Comparison of ENCODE assay signal across 15 cellular contexts in the genomic region with DNA sequence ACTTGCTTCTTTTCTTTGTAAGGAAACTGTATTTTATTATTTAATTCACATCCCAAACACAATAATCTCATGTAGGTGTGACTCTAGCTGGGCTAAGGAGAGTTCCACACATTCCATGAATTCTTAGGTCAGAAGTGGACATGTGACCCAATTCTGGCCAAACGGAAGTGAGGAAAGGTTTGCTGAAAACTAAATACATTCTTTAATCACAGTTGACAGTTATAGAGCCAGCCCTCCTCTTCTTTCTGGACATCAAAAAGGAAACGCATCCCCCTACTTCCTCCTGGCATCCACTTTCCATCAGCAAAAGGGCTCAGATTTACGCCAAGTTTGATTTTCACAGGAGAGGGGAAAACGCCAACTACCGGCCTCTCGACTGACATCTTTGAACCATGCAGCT.
DNase-seq lines count a peak whose midpoint lies in the region; ATAC-seq and TF ChIP-seq lines count a peak whose summit lies in the region.
"Had no signal": no experiment of that assay in that cellular context is flagged by ENCODE, and none has a peak within 500 bp of the region (broad histone marks: within the 10 kb centered on the region; RNA-seq: fewer than 3 reads in every experiment).

No MANE protein-coding gene starts in this region.

- no peaks in the 10 kb centered on the region for H3K9me3 ChIP-seq in esophagus muscularis mucosa
- H3K9me3 ChIP-seq: HAP-1 had no signal

- no peak overlapping the region for H3K4me2 ChIP-seq in mesendoderm (ENCODE audit: low read length)

- H3K18ac ChIP-seq in mesendoderm (ENCODE audit: low read length): no peak overlapping the region

- no peak overlapping the region for H3K4ac ChIP-seq in mesendoderm (ENCODE audit: low read depth, low read length)

- no peak for TF ChIP-seq EP300 in esophagus muscularis mucosa (IDR thresholded peaks at IDR 0.05)

- no peaks in the 10 kb centered on the region for H3K79me2 ChIP-seq in mesendoderm (ENCODE audit: control insufficient read depth, insufficient read depth, low read length)

- no peak for TF ChIP-seq POLR2A in esophagus muscularis mucosa (IDR thresholded peaks at IDR 0.05; ENCODE audit: low read depth)

- no peaks in the 10 kb centered on the region for H3K36me3 ChIP-seq in esophagus muscularis mucosa
- H3K36me3 ChIP-seq in mesendoderm (ENCODE audit: control insufficient read depth, insufficient read depth, low read length): no peaks in the 10 kb centered on the region
- H3K36me3 ChIP-seq: HAP-1 had no signal

- H3K56ac ChIP-seq in mesendoderm (ENCODE audit: low read length): no peak overlapping the region

- no peak for ATAC-seq in Right ventricle myocardium inferior
- ATAC-seq: GM12878, K562 had no signal

- H3K27ac ChIP-seq in esophagus muscularis mucosa (replicated peaks in 1 of 4) (no peak overlapping the region), mesendoderm (ENCODE audit: low read depth, low read length) (no peak overlapping the region)
- H3K27ac ChIP-seq: GM23248 had no signal

- no peak overlapping the region for H3K9ac ChIP-seq in mesendoderm (ENCODE audit: low read length)
- H3K9ac ChIP-seq: GM23248 had no signal

- H3K4me3 ChIP-seq in esophagus muscularis mucosa (no peak overlapping the region), mesendoderm (ENCODE audit: low read length) (no peak overlapping the region)
- H3K4me3 ChIP-seq: GM12878, GM23248, HAP-1, K562 had no signal

- H2AK5ac ChIP-seq in mesendoderm (ENCODE audit: low read length): no peak overlapping the region

- no peak overlapping the region for H4K5ac ChIP-seq in mesendoderm (ENCODE audit: low read length)

- H2BK120ac ChIP-seq in mesendoderm (ENCODE audit: low read depth, low read length): no peak overlapping the region

- H3K27me3 ChIP-seq in esophagus muscularis mucosa (no peaks in the 10 kb centered on the region), mesendoderm (ENCODE audit: insufficient read depth, low read length, poor library complexity) (no peaks in the 10 kb centered on the region)

- no peak overlapping the region for H2BK15ac ChIP-seq in mesendoderm (replicated peaks; ENCODE audit: low read depth)

- no peak for TF ChIP-seq CTCF in esophagus muscularis mucosa (IDR thresholded peaks at IDR 0.05)

- H3K4me1 ChIP-seq in esophagus muscularis mucosa: no peaks in the 10 kb centered on the region
- no peaks in the 10 kb centered on the region for H3K4me1 ChIP-seq in mesendoderm (ENCODE audit: control insufficient read depth, low read depth, low read length)
- H3K4me1 ChIP-seq: HAP-1 had no signal

- intact Hi-C loops in esophagus muscularis mucosa (cut with DNase I): no loop called here
- intact Hi-C loops in Right ventricle myocardium inferior (cut with DNase I): no loop called here

- DNase-seq in LHCN-M2 (ENCODE audit: low read depth) (peak; percentile 10), esophagus muscularis mucosa (ENCODE audit: extremely low spot score) (peak; percentile 78), mesendoderm (peak; percentile 52), GDM1 (lab: John Stamatoyannopoulos, UW) (no peak), Right ventricle myocardium inferior (ENCODE audit: missing footprints) (no peak)
- no peak for DNase-seq in activated effector memory CD4-positive, alpha-beta T cell treated with Interleukin-2 at 50 U/mL for 16 hours
- no peak for DNase-seq in activated naive CD4-positive, alpha-beta T cell treated with Interleukin-2 at 50 U/mL for 16 hours
- DNase-seq: C1 segment of cervical spinal cord; Calu3; CD4-positive, alpha-beta T cell; DMS 273 treated with DMSO at 0.1 percent for 48 hours; GM23248 had no signal

- no peaks in the 10 kb centered on the region for H3K79me1 ChIP-seq in mesendoderm (ENCODE audit: low read length)

- WGBS in esophagus muscularis mucosa: 85% methylated on average over 6 of the region's 6 CpGs
- no CpG with 5 or more reads among the region's 6 CpGs for WGBS in mesendoderm (ENCODE audit: extremely low coverage, insufficient coverage, low lambda C conversion rate)

- H2BK5ac ChIP-seq in mesendoderm (ENCODE audit: low read length): no peak overlapping the region

- no peak overlapping the region for H4K8ac ChIP-seq in mesendoderm (ENCODE audit: low read depth, low read length)

- no peak overlapping the region for H3K23ac ChIP-seq in mesendoderm (ENCODE audit: low read length)

Comparison
In these comparisons a context has a peak if more than half of its experiments do, and no peak if none do; other contexts are left out.
1. DNase-seq: peak in LHCN-M2 (single experiment), esophagus muscularis mucosa (single experiment) and mesendoderm (single experiment); none in GDM1 (single experiment), activated effector memory CD4-positive, alpha-beta T cell treated with Interleukin-2 at 50 U/mL for 16 hours (single experiment), activated naive CD4-positive, alpha-beta T cell treated with Interleukin-2 at 50 U/mL for 16 hours (single experiment) and Right ventricle myocardium inferior (single experiment).